1 cellular context compared by ENCODE assay signal in genomic region chr6:52990342-52990741, GRCh38.
TF ChIP-seq lines count a peak whose summit lies in the region.

No MANE protein-coding gene starts in this region.

TF ChIP-seq in HEK293, 187 proteins besides CTCF, POLR2A, EP300 and RAD21 (continued from another document):
- TF ChIP-seq ZNF18 (tag by site-specific recombination; IDR thresholded peaks at IDR 0.05) (no peak), ZNF112 (tag by site-specific recombination; IDR thresholded peaks at IDR 0.05) (no peak), EGR2 (tag by site-specific recombination; IDR thresholded peaks at IDR 0.05; ENCODE audit: low read depth) (peak; percentile 61; the same call in 1 of the 2 replicates), ZNF138 (tag by site-specific recombination; IDR thresholded peaks at IDR 0.05; ENCODE audit: borderline replicate concordance) (no peak), KLF17 (tag by site-specific recombination; IDR thresholded peaks at IDR 0.05) (peak; percentile 55; the same call in 1 of the 2 replicates)
